28 cellular contexts compared by ENCODE assay signal in the genomic region with DNA sequence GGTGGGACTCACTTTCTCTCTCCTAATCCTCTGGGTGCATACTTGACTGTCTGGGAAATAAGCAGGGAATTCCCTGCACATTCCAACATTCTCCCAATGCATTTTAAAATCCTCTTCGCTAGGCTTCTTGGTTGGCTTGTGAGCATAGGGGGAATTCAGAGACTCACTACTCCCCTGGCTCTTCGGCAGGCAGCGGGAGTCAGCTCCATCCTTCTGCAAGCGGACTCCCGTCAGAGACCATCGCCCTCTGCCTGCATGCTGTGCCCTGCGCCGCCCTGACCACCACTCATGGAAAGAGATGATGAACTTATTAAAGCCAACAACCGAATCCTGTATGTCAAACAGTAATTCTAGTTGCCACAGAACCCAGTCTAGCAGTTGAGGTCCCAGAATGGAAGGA.
A peak's percentile ranks its signal among the peaks of the same experiment; 100 is the strongest.
DNase-seq lines count a peak whose midpoint lies in the region; ATAC-seq and TF ChIP-seq lines count a peak whose summit lies in the region.
"Had no signal": no experiment of that assay in that cellular context is flagged by ENCODE, and none has a peak within 500 bp of the region (broad histone marks: within the 10 kb centered on the region; RNA-seq: fewer than 3 reads in every experiment).

No MANE protein-coding gene starts in this region.

- H3K4me2 ChIP-seq in BLaER1 treated with 17β-estradiol and CSF1 and Interleukin-3, amounts not matched to agents 10 nM and 100 nM: peak overlapping the region in 8 of 11 experiments; percentile 4 to 75 (median 43); a peak in 12 of 22 replicates

- no peak overlapping the region for H3K9ac ChIP-seq in BLaER1 treated with 17β-estradiol and CSF1 and Interleukin-3, amounts not matched to agents 10 nM and 100 nM

- H3K36me3 ChIP-seq in BLaER1 treated with 17β-estradiol and CSF1 and Interleukin-3, amounts not matched to agents 10 nM and 100 nM: no peaks in the 10 kb centered on the region
- H3K36me3 ChIP-seq: esophagus squamous epithelium, HAP-1 had no signal

- H3K9me3 ChIP-seq in BLaER1 treated with 17β-estradiol and CSF1 and Interleukin-3, amounts not matched to agents 10 nM and 100 nM (replicated peaks in 1 of 11): no peaks in the 10 kb centered on the region
- H3K9me3 ChIP-seq: esophagus squamous epithelium, HAP-1, testis had no signal

- TF ChIP-seq CTCF in retinal pigment epithelial cell (conservative IDR thresholded peaks at IDR 0.05; ENCODE audit: low read depth, low read length): peak; percentile 20

- in situ Hi-C loops in G401 (cut with HindIII; ENCODE audit: low sequenced_read_pairs): no loop called here

- DNase-seq in caudate nucleus (lab: John Stamatoyannopoulos, UW): peak in 5 of 61 donors; percentile 24 to 54 (median 39)
- peak; percentile 46 for DNase-seq in retinal pigment epithelial cell (ENCODE audit: low read depth)
- no peak for DNase-seq in G401 (ENCODE audit: low spot score)
- no peak for DNase-seq in NCI-H1694 (lab: John Stamatoyannopoulos, UW)
- no peak for DNase-seq in GDM1 (lab: John Stamatoyannopoulos, UW)
- DNase-seq: AML-193; amniotic stem cell; CD8-positive, alpha-beta memory T cell; cortex of kidney; esophagus squamous epithelium; islet precursor cell; Kasumi-1; naive thymus-derived CD4-positive, alpha-beta T cell; NCI-H1417; NCI-H2081 treated with DMSO at 0.1 percent for 48 hours; NCI-H226; NCI-H69; stimulated activated naive CD8-positive, alpha-beta T cell treated with anti-CD3 and anti-CD28 coated beads, Interleukin-15, Interleukin-2, amounts not matched to agents 100 U/mL and 50 U/mL, for 24 hours; testis had no signal

- H4K20me1 ChIP-seq in BLaER1 treated with 17β-estradiol and CSF1 and Interleukin-3, amounts not matched to agents 10 nM and 100 nM: no peaks in the 10 kb centered on the region

- ATAC-seq in GM21723 (IDR thresholded peaks at IDR 0.05; ENCODE audit: unreplicated experiment): no peak
- ATAC-seq: HepG2, Right ventricle myocardium inferior, SK-N-SH treated with all-trans-retinoic acid at 6 μM for 48 hours had no signal

- H3K4me1 ChIP-seq in BLaER1 treated with 17β-estradiol and CSF1 and Interleukin-3, amounts not matched to agents 10 nM and 100 nM: peaks cover 0 to 60% (median 42%) of the 10 kb centered on the region in 10 experiments; a peak in 17 of 20 replicates
- H3K4me1 ChIP-seq: foreskin keratinocyte had no signal

- H3K27me3 ChIP-seq in BLaER1 treated with 17β-estradiol and CSF1 and Interleukin-3, amounts not matched to agents 10 nM and 100 nM: no peaks in the 10 kb centered on the region
- H3K27me3 ChIP-seq in layer of hippocampus (ENCODE audit: control insufficient read depth, insufficient read depth, low read length): no peaks in the 10 kb centered on the region
- H3K27me3 ChIP-seq: foreskin keratinocyte, testis had no signal

- H3K4me3 ChIP-seq in BLaER1 treated with 17β-estradiol and CSF1 and Interleukin-3, amounts not matched to agents 10 nM and 100 nM: no peak overlapping the region
- H3K4me3 ChIP-seq in retinal pigment epithelial cell (ENCODE audit: low read length): no peak overlapping the region
- H3K4me3 ChIP-seq: HAP-1, skin epidermis, testis had no signal

- no peak overlapping the region for H3K27ac ChIP-seq in BLaER1 treated with 17β-estradiol and CSF1 and Interleukin-3, amounts not matched to agents 10 nM and 100 nM
- H3K27ac ChIP-seq in caudate nucleus (ENCODE audit: low read depth, low read length) (peak overlapping the region; percentile 90), layer of hippocampus (ENCODE audit: low read depth, low read length) (peak overlapping the region; percentile 75)
- H3K27ac ChIP-seq: foreskin keratinocyte, testis had no signal

Comparison
In these comparisons a context has a peak if more than half of its experiments do, and no peak if none do; other contexts are left out.
1. H3K27ac ChIP-seq: peak in caudate nucleus (single experiment) and layer of hippocampus (single experiment); none in BLaER1 treated with 17β-estradiol and CSF1 and Interleukin-3, amounts not matched to agents 10 nM and 100 nM (0 of 11).